ENCODE assay signal across 8 cellular contexts in genomic region chr1:206508130-206508884, GRCh38. TPM values are rescaled to one million over a fixed set of nuclear protein-coding genes. Genes with fewer than 3 reads are reported as not detected.
A peak's percentile ranks its signal among the peaks of the same experiment; 100 is the strongest.
DNase-seq lines count a peak whose midpoint lies in the region; ATAC-seq and TF ChIP-seq lines count a peak whose summit lies in the region.

No MANE protein-coding gene starts in this region.

- no peak overlapping the region for H3K18ac ChIP-seq in mesendoderm (ENCODE audit: low read length)

- ATAC-seq in psoas muscle = no peak

- H3K36me3 ChIP-seq in GM06990 (ENCODE audit: control insufficient read depth, insufficient read depth, low read length) = no peaks in the 10 kb centered on the region
- no peaks in the 10 kb centered on the region for H3K36me3 ChIP-seq in WERI-Rb-1
- H3K36me3 ChIP-seq in psoas muscle (ENCODE audit: insufficient read depth in 1 of 2, low read depth in 1 of 2) = no peaks in the 10 kb centered on the region
- H3K36me3 ChIP-seq in mesendoderm (ENCODE audit: control insufficient read depth, insufficient read depth, low read length) = no peaks in the 10 kb centered on the region

- no peak overlapping the region for H4K8ac ChIP-seq in mesendoderm (ENCODE audit: low read depth, low read length)

- H3K4me3 ChIP-seq in GM06990 (replicated peaks; ENCODE audit: low read depth, low read length) (peak overlapping the region; percentile 75), WERI-Rb-1 (ENCODE audit: low read depth, low read length) (peak overlapping the region; percentile 40), fibroblast of the aortic adventitia (ENCODE audit: low read depth, low read length) (peak overlapping the region; percentile 72), psoas muscle (peak overlapping the region; percentile 73), mesendoderm (ENCODE audit: low read length) (no peak overlapping the region)

- no peaks in the 10 kb centered on the region for H3K79me2 ChIP-seq in mesendoderm (ENCODE audit: control insufficient read depth, insufficient read depth, low read length)

- no peak overlapping the region for H2BK120ac ChIP-seq in mesendoderm (ENCODE audit: low read depth, low read length)

- H2BK5ac ChIP-seq in mesendoderm (ENCODE audit: low read length) = no peak overlapping the region

- no peak overlapping the region for H3K27ac ChIP-seq in WERI-Rb-1
- H3K27ac ChIP-seq in psoas muscle = no peak overlapping the region
- no peak overlapping the region for H3K27ac ChIP-seq in mesendoderm (ENCODE audit: low read depth, low read length)

- no peak overlapping the region for H3K56ac ChIP-seq in mesendoderm (ENCODE audit: low read length)

- H4K5ac ChIP-seq in mesendoderm (ENCODE audit: low read length) = no peak overlapping the region

- no peak for TF ChIP-seq POLR2A in erythroblast (IDR thresholded peaks at IDR 0.05; ENCODE audit: low read length)

- H3K4me2 ChIP-seq in mesendoderm (ENCODE audit: low read length) = no peak overlapping the region

- WGBS in psoas muscle, 3 donors = 61 to 67% (median 63%) methylated on average over 14 to 15 of the region's 15 CpGs
- no CpG with 5 or more reads among the region's 15 CpGs for WGBS in mesendoderm (ENCODE audit: extremely low coverage, insufficient coverage, low lambda C conversion rate)

- no peaks in the 10 kb centered on the region for H3K27me3 ChIP-seq in GM06990 (replicated peaks; ENCODE audit: control insufficient read depth, insufficient read depth, low read length)
- peaks cover 10% of the 10 kb centered on the region for H3K27me3 ChIP-seq in WERI-Rb-1 (ENCODE audit: insufficient read depth, low read depth, severe bottlenecking)
- peaks cover 0 to 26% (median 10%) of the 10 kb centered on the region in 3 donors for H3K27me3 ChIP-seq in psoas muscle (ENCODE audit: insufficient read depth in 3 of 3, low read length in 2 of 3)
- H3K27me3 ChIP-seq in mesendoderm (ENCODE audit: insufficient read depth, low read length, poor library complexity) = peaks cover 21% of the 10 kb centered on the region

- no peak overlapping the region for H3K23ac ChIP-seq in mesendoderm (ENCODE audit: low read length)

- DNase-seq in GM06990 (ENCODE audit: extremely low read depth, insufficient read length) (no peak), WERI-Rb-1 (no peak), fibroblast of the aortic adventitia (ENCODE audit: low read depth) (no peak), psoas muscle (peak in 1 of 2 donors; percentile 33), mesendoderm (no peak), HK-2 (ENCODE audit: unreplicated experiment) (no peak), NCI-H1417 treated with DMSO at 0.1 percent for 48 hours (lab: John Stamatoyannopoulos, UW) (no peak), erythroblast (lab: John Stamatoyannopoulos, UW) (no peak)

- intact Hi-C loops in psoas muscle (cut with DNase I) = no loop called here

- H2BK15ac ChIP-seq in mesendoderm (replicated peaks; ENCODE audit: low read depth) = no peak overlapping the region

- H2AK5ac ChIP-seq in mesendoderm (ENCODE audit: low read length) = no peak overlapping the region

- no peak overlapping the region for H3K4ac ChIP-seq in mesendoderm (ENCODE audit: low read depth, low read length)

- H3K9me3 ChIP-seq in WERI-Rb-1 (ENCODE audit: severe bottlenecking) = no peaks in the 10 kb centered on the region
- no peaks in the 10 kb centered on the region for H3K9me3 ChIP-seq in psoas muscle

- TF ChIP-seq CTCF in GM06990 (IDR thresholded peaks at IDR 0.05; ENCODE audit: insufficient read depth, low read length, poor library complexity, severe bottlenecking) (no peak), WERI-Rb-1 (IDR thresholded peaks at IDR 0.05; ENCODE audit: low read depth, low read length) (no peak), fibroblast of the aortic adventitia (IDR thresholded peaks at IDR 0.05; ENCODE audit: insufficient read depth, low read length) (no peak), psoas muscle (IDR thresholded peaks at IDR 0.05) (no peak)

- H3K9ac ChIP-seq in mesendoderm (ENCODE audit: low read length) = no peak overlapping the region

- peaks cover 11% of the 10 kb centered on the region for H3K4me1 ChIP-seq in psoas muscle
- H3K4me1 ChIP-seq in mesendoderm (ENCODE audit: control insufficient read depth, low read depth, low read length) = no peaks in the 10 kb centered on the region

- no peaks in the 10 kb centered on the region for H3K79me1 ChIP-seq in mesendoderm (ENCODE audit: low read length)

RNA-seq across cellular contexts. Expression of gene RASSF5, which starts 1.0 kb away (rescaled TPM):
- total RNA-seq in fibroblast of the aortic adventitia (ENCODE audit: low replicate concordance) (4.1 and 6.6 TPM in 2 replicates), psoas muscle (10 to 100 TPM in 1 of 4 donors, 1 to 10 TPM in 3; 1.5 to 14.6 (median 5.1) TPM)
- 1 to 10 TPM; 1.1 to 2.8 (median 1.5) TPM for polyA plus RNA-seq in psoas muscle
- 1.4 TPM for polyA plus RNA-seq in mesendoderm (2013, experiment 1 of 2)
- 1.8 TPM for polyA plus RNA-seq in mesendoderm (2013, experiment 2 of 2)

RNA-seq across cellular contexts. Expression of gene IKBKE, which starts 38.0 kb away (rescaled TPM):
- 11.5 and 67.9 TPM in 2 replicates for total RNA-seq in fibroblast of the aortic adventitia (ENCODE audit: low replicate concordance)
- under 1 TPM; 0.44 to 0.89 (median 0.58) TPM for total RNA-seq in psoas muscle
- under 1 TPM; 0.14 to 0.32 (median 0.27) TPM for polyA plus RNA-seq in psoas muscle
- 3.7 TPM for polyA plus RNA-seq in mesendoderm (2013, experiment 1 of 2)
- 3.8 TPM for polyA plus RNA-seq in mesendoderm (2013, experiment 2 of 2)
